Comparison of ENCODE assay signal across 8 cellular contexts in the genomic region with DNA sequence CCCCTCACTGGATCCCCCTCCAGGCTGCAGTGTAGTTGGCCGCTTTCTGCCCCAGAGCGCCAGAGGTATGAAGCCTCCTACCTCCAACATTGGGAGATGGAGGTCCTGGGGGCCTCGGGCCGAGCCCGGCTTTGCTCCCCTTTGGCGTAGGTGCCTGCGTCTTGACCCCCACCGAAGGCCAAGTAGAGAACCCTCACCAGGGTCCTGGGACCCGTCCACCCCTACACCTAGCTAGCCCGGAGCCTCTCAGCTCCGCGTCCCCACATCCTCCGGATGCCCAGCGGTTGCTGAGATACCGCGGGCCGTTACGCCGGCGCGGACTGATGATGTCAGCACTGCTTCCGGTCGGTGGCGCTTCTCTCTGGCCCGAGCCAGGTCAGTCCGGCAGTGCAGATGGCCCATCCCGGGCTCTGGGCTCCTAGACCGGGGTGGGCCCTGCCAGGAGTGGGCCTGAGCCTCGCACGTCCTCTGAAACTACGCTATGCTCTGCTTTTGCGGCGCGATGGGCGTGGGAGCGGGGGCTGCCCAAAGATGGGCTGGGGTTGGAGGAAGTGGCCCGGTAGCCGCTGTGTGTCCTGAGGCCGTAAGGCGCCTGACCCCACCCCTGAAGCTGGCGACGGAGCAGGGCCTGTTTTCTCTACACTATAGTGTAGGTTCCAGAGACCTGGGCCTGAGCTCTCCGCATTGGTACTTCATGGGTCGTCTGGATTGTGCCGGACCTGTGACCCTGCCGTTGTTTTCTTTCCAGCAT. TPM values are rescaled to one million over a fixed set of nuclear protein-coding genes. Genes with fewer than 3 reads are reported as not detected.
DNase-seq lines count a peak whose midpoint lies in the region; ATAC-seq and TF ChIP-seq lines count a peak whose summit lies in the region.

A gene (minus strand): TSS at position 297 of the 751 bp plus-strand sequence. CDS start 1,871 bp downstream, outside the sequence.
A gene with protein sequence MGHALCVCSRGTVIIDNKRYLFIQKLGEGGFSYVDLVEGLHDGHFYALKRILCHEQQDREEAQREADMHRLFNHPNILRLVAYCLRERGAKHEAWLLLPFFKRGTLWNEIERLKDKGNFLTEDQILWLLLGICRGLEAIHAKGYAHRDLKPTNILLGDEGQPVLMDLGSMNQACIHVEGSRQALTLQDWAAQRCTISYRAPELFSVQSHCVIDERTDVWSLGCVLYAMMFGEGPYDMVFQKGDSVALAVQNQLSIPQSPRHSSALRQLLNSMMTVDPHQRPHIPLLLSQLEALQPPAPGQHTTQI (plus strand): TSS at position 332 of the 751 bp plus-strand sequence. CDS start 521 bp downstream, outside the sequence.

- peak within 1 kb of the TSS; percentile 98 for H3K4me3 Mint-ChIP-seq in activated T-cell treated with anti-CD3 and anti-CD28 coated beads, Interleukin-2, amount 50 U/mL, for 24 hours

- ATAC-seq in GM21381 (IDR thresholded peaks at IDR 0.05; ENCODE audit: unreplicated experiment), result peak; percentile 65

- no peak for TF ChIP-seq CTCF in OCI-LY3 (IDR thresholded peaks at IDR 0.05; ENCODE audit: low read depth, low read length)

- no peaks in the 10 kb centered on the region for H3K27me3 ChIP-seq in OCI-LY3 (ENCODE audit: low read depth, low read length)
- no peaks in the 10 kb centered on the region for H3K27me3 ChIP-seq in esophagus (ENCODE audit: control insufficient read depth in 1 of 2, insufficient read depth in 2 of 2, low read length in 2 of 2)
- no peaks in the 10 kb centered on the region for H3K27me3 ChIP-seq in muscle layer of colon (ENCODE audit: control insufficient read depth in 1 of 2, insufficient read depth in 2 of 2, low read length in 2 of 2)

- H3K4me1 ChIP-seq in OCI-LY3 (ENCODE audit: low read length) (peaks cover 37% of the 10 kb centered on the region), esophagus (ENCODE audit: control insufficient read depth in 2 of 2, insufficient read depth in 2 of 2, low read length in 1 of 2) (peaks cover 9 to 23% of the 10 kb centered on the region in 2 donors), muscle layer of colon (ENCODE audit: insufficient read depth, low read length) (peaks cover 42% of the 10 kb centered on the region)

- H3K36me3 Mint-ChIP-seq in activated T-cell treated with anti-CD3 and anti-CD28 coated beads, Interleukin-2, amount 50 U/mL, for 24 hours (ENCODE audit: low read depth), result peaks cover 49% of the 10 kb centered on the region

- H3K27ac Mint-ChIP-seq in activated T-cell treated with anti-CD3 and anti-CD28 coated beads, Interleukin-2, amount 50 U/mL, for 24 hours, result peak within 1 kb of the TSS; percentile 99

- no peaks in the 10 kb centered on the region for H3K27me3 Mint-ChIP-seq in activated T-cell treated with anti-CD3 and anti-CD28 coated beads, Interleukin-2, amount 50 U/mL, for 24 hours

- DNase-seq in DMS 273 (lab: John Stamatoyannopoulos, UW; ENCODE audit: unreplicated experiment), result peak; percentile 96
- peak; percentile 91 for DNase-seq in HT1080 (ENCODE audit: low read depth)
- peak; percentile 95 for DNase-seq in activated T-cell treated with anti-CD3 and anti-CD28 coated beads, Interleukin-2, amount 50 U/mL, for 24 hours
- peak; percentile 98 for DNase-seq in stimulated activated CD8-positive, alpha-beta memory T cell treated with anti-CD3 and anti-CD28 coated beads, Interleukin-4, amount 100 ng/mL, for 48 hours

- WGBS in esophagus, 2 donors, result 0% methylated on average over 45 to 46 of the region's 46 CpGs

- peak within 1 kb of the TSS; percentile 98 for H3K4me3 ChIP-seq in OCI-LY3 (ENCODE audit: low read length)
- H3K4me3 ChIP-seq in esophagus (ENCODE audit: low read depth in 1 of 2, low read length in 2 of 2), result peak within 1 kb of the TSS; percentile 81 to 93
- peak within 1 kb of the TSS; percentile 80 to 98 for H3K4me3 ChIP-seq in muscle layer of colon (ENCODE audit: low read depth in 1 of 2, low read length in 2 of 2)

- H3K9me3 Mint-ChIP-seq in activated T-cell treated with anti-CD3 and anti-CD28 coated beads, Interleukin-2, amount 50 U/mL, for 24 hours, result no peaks in the 10 kb centered on the region

- H4K20me1 ChIP-seq in OCI-LY3 (ENCODE audit: insufficient read depth, low read length), result no peaks in the 10 kb centered on the region

- peaks cover 55% of the 10 kb centered on the region for H3K4me1 Mint-ChIP-seq in activated T-cell treated with anti-CD3 and anti-CD28 coated beads, Interleukin-2, amount 50 U/mL, for 24 hours (ENCODE audit: low read depth)

- H3K4me2 ChIP-seq in OCI-LY3 (ENCODE audit: low read length), result peak within 1 kb of the TSS; percentile 86

- peaks cover 16% of the 10 kb centered on the region for H3K79me2 ChIP-seq in OCI-LY3 (ENCODE audit: low read length)

- H3K36me3 ChIP-seq in OCI-LY3 (replicated peaks; ENCODE audit: low read depth, low read length) (peaks cover 7% of the 10 kb centered on the region), esophagus (ENCODE audit: control insufficient read depth in 2 of 2, insufficient read depth in 2 of 2, low read length in 1 of 2) (peaks cover 7 to 10% of the 10 kb centered on the region in 2 donors), muscle layer of colon (ENCODE audit: insufficient read depth, low read length) (peaks cover 19% of the 10 kb centered on the region)

- H3K9ac ChIP-seq in OCI-LY3 (ENCODE audit: low read length) (peak within 1 kb of the TSS; percentile 87), muscle layer of colon (ENCODE audit: low read length) (peak within 1 kb of the TSS; percentile 82)

- H3K27ac ChIP-seq in OCI-LY3 (ENCODE audit: low read length) (peak within 1 kb of the TSS; percentile 58), esophagus (ENCODE audit: low read depth in 2 of 2, low read length in 1 of 2) (peak within 1 kb of the TSS; percentile 91 to 96), muscle layer of colon (ENCODE audit: low read depth, low read length) (peak within 1 kb of the TSS; percentile 89)

- H3K9me3 ChIP-seq in OCI-LY3 (ENCODE audit: insufficient read depth, low read length) (no peaks in the 10 kb centered on the region), esophagus (ENCODE audit: control insufficient read depth in 2 of 2, insufficient read depth in 1 of 2, low read depth in 1 of 2, low read length in 1 of 2) (no peaks in the 10 kb centered on the region), muscle layer of colon (ENCODE audit: low read length) (no peaks in the 10 kb centered on the region)

- peak within 1 kb of the TSS; percentile 56; the same call in 1 of the 2 replicates for H2AFZ ChIP-seq in OCI-LY3 (ENCODE audit: low read depth, low read length)

RNA-seq across cellular contexts. Expression of the first gene that starts in this region (rescaled TPM):
- 7.3 and 8.4 TPM in 2 replicates for total RNA-seq in HT1080 (2014; rRNA removed; shearing (Covaris generic))
- 14.7 and 15.6 TPM in 2 replicates for polyA plus RNA-seq in HT1080 (2015; cell fraction: cytosol; rRNA removed)
- 21.1 and 27.4 TPM in 2 replicates for polyA plus RNA-seq in HT1080 (2015; cell fraction: nucleus; rRNA removed)
- polyA plus RNA-seq in esophagus, result 1 to 10 TPM; 1.6 to 1.9 TPM

RNA-seq across cellular contexts. Expression of the second gene that starts in this region (rescaled TPM):
- 19.6 and 20.4 TPM in 2 replicates for total RNA-seq in HT1080 (2014; rRNA removed; shearing (Covaris generic))
- 24.2 and 30.4 TPM in 2 replicates for polyA plus RNA-seq in HT1080 (2015; cell fraction: cytosol; rRNA removed)
- 25.4 and 26.9 TPM in 2 replicates for polyA plus RNA-seq in HT1080 (2015; cell fraction: nucleus; rRNA removed)
- polyA plus RNA-seq in esophagus, result 10 to 100 TPM; 20.4 to 33.3 TPM

Comparison
In these comparisons a context has a peak if more than half of its experiments do, and no peak if none do; other contexts are left out.
1. Peak in every context shown above with its lines: DNase-seq, ATAC-seq, H3K4me3 ChIP-seq and H3K27ac ChIP-seq.